In the genomic region with DNA sequence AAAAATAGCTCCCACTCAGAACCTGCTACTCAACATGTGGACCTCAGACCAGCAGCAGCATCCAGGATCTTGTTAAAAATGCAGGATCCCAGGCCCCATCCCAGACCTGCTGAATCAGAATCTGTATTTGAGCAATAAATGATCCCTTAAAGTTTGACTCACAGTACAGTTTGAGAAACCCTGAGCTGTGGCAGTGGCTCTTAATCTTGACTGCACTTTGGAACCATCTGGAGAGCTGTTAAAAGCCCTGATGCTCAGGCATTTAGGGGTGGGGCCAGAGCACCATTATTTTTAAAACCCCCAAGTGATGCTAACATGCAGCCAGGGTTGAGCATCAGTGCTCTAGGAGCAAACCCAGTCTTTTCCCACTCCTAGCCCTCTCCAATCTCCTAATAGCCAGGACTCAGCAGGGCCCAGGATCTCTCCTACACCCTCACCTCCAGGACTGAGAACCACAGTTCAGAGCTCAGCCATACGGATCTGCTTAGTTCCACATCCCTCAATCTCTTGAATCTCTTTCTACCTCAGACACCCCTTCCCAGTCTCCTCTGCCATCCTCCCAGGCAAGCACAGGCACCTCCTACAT, we compare ENCODE assay signal across 23 cellular contexts. TPM values are rescaled to one million over a fixed set of nuclear protein-coding genes. Genes with fewer than 3 reads are reported as not detected.
DNase-seq lines count a peak whose midpoint lies in the region; ATAC-seq, FAIRE-seq and TF ChIP-seq lines count a peak whose summit lies in the region.
"Had no signal": no experiment of that assay in that cellular context is flagged by ENCODE, and none has a peak within 500 bp of the region (broad histone marks: within the 10 kb centered on the region; RNA-seq: fewer than 3 reads in every experiment).

No MANE protein-coding gene starts in this region.

- no peak overlapping the region for H3K4me3 Mint-ChIP-seq in activated CD8-positive, alpha-beta memory T cell treated with anti-CD3 and anti-CD28 coated beads, Interleukin-2, amount 10 ng/mL, durations not matched to agents 7 days and 5 days
- H3K4me3 Mint-ChIP-seq in activated T-helper 1 cell treated with anti-CD3 and anti-CD28 coated beads, Interleukin-12 subunit alpha, Interleukin-12 subunit beta, Interleukin-2, Interleukin-4 antibody, amounts not matched to agents 30 ng/mL and 10 ng/mL and 1 ng/mL, durations not matched to agents 14 hours and 24 hours and 36 hours, result no peak overlapping the region
- H3K4me3 Mint-ChIP-seq in natural killer cell, result peak overlapping the region; percentile 13
- H3K4me3 Mint-ChIP-seq: GM23338 had no signal

- H3K4me1 ChIP-seq in SJCRH30, result no peaks in the 10 kb centered on the region

- H3K4me3 ChIP-seq in SJCRH30, result no peak overlapping the region
- H3K4me3 ChIP-seq: esophagus squamous epithelium, GM23338, mucosa of descending colon, SK-N-MC, thoracic aorta had no signal

- H3K9me3 ChIP-seq in SJCRH30 (replicated peaks), result no peaks in the 10 kb centered on the region
- H3K9me3 ChIP-seq: esophagus squamous epithelium, mucosa of descending colon, thoracic aorta had no signal

- intact Hi-C loops in activated T-helper 1 cell treated with anti-CD3 and anti-CD28 coated beads, Interleukin-12 subunit alpha, Interleukin-12 subunit beta, Interleukin-2, Interleukin-4 antibody, amounts not matched to agents 30 ng/mL and 10 ng/mL and 1 ng/mL, durations not matched to agents 14 hours and 24 hours and 36 hours (cut with micrococcal nuclease), result no loop called here
- intact Hi-C loops in natural killer cell (cut with micrococcal nuclease), result no loop called here

- no peaks in the 10 kb centered on the region for H3K27me3 Mint-ChIP-seq in activated CD8-positive, alpha-beta memory T cell treated with anti-CD3 and anti-CD28 coated beads, Interleukin-2, amount 10 ng/mL, durations not matched to agents 7 days and 5 days
- H3K27me3 Mint-ChIP-seq in activated T-helper 1 cell treated with anti-CD3 and anti-CD28 coated beads, Interleukin-12 subunit alpha, Interleukin-12 subunit beta, Interleukin-2, Interleukin-4 antibody, amounts not matched to agents 30 ng/mL and 10 ng/mL and 1 ng/mL, durations not matched to agents 14 hours and 24 hours and 36 hours (ENCODE audit: insufficient read depth), result no peaks in the 10 kb centered on the region
- no peaks in the 10 kb centered on the region for H3K27me3 Mint-ChIP-seq in natural killer cell (ENCODE audit: low read depth in 2 of 2)

- no peak for TF ChIP-seq CTCF in natural killer cell (IDR thresholded peaks at IDR 0.05)

- H3K36me3 ChIP-seq in SJCRH30, result peaks cover 4% of the 10 kb centered on the region; the same call in 1 of the 2 replicates
- H3K36me3 ChIP-seq: esophagus squamous epithelium, thoracic aorta had no signal

- H3K36me3 Mint-ChIP-seq in activated CD8-positive, alpha-beta memory T cell treated with anti-CD3 and anti-CD28 coated beads, Interleukin-2, amount 10 ng/mL, durations not matched to agents 7 days and 5 days, result peaks cover 71% of the 10 kb centered on the region
- H3K36me3 Mint-ChIP-seq in activated T-helper 1 cell treated with anti-CD3 and anti-CD28 coated beads, Interleukin-12 subunit alpha, Interleukin-12 subunit beta, Interleukin-2, Interleukin-4 antibody, amounts not matched to agents 30 ng/mL and 10 ng/mL and 1 ng/mL, durations not matched to agents 14 hours and 24 hours and 36 hours (ENCODE audit: low read depth), result peaks cover 59% of the 10 kb centered on the region
- H3K36me3 Mint-ChIP-seq in natural killer cell, result peaks cover 10% of the 10 kb centered on the region

- FAIRE-seq in GM12892 (lab: Jason Lieb, UNC), result no peak
- FAIRE-seq: astrocyte, HTR-8/SVneo had no signal

- no peak overlapping the region for H3K27ac ChIP-seq in SJCRH30
- H3K27ac ChIP-seq: esophagus squamous epithelium, SK-N-MC, thoracic aorta had no signal

- peak overlapping the region; percentile 33 for H3K27ac Mint-ChIP-seq in activated CD8-positive, alpha-beta memory T cell treated with anti-CD3 and anti-CD28 coated beads, Interleukin-2, amount 10 ng/mL, durations not matched to agents 7 days and 5 days
- H3K27ac Mint-ChIP-seq in activated T-helper 1 cell treated with anti-CD3 and anti-CD28 coated beads, Interleukin-12 subunit alpha, Interleukin-12 subunit beta, Interleukin-2, Interleukin-4 antibody, amounts not matched to agents 30 ng/mL and 10 ng/mL and 1 ng/mL, durations not matched to agents 14 hours and 24 hours and 36 hours, result peak overlapping the region; percentile 11
- H3K27ac Mint-ChIP-seq in natural killer cell, result peak overlapping the region; percentile 51 to 67
- H3K27ac Mint-ChIP-seq: GM23338 had no signal

- no peaks in the 10 kb centered on the region for H3K27me3 ChIP-seq in SJCRH30
- H3K27me3 ChIP-seq: esophagus squamous epithelium had no signal

- no peaks in the 10 kb centered on the region for H3K9me3 Mint-ChIP-seq in activated CD8-positive, alpha-beta memory T cell treated with anti-CD3 and anti-CD28 coated beads, Interleukin-2, amount 10 ng/mL, durations not matched to agents 7 days and 5 days (ENCODE audit: low read depth)
- H3K9me3 Mint-ChIP-seq in activated T-helper 1 cell treated with anti-CD3 and anti-CD28 coated beads, Interleukin-12 subunit alpha, Interleukin-12 subunit beta, Interleukin-2, Interleukin-4 antibody, amounts not matched to agents 30 ng/mL and 10 ng/mL and 1 ng/mL, durations not matched to agents 14 hours and 24 hours and 36 hours, result no peaks in the 10 kb centered on the region
- H3K9me3 Mint-ChIP-seq in natural killer cell, result no peaks in the 10 kb centered on the region
- H3K9me3 Mint-ChIP-seq: GM23338 had no signal

- no peak for DNase-seq in activated CD8-positive, alpha-beta memory T cell treated with anti-CD3 and anti-CD28 coated beads, Interleukin-2, amount 10 ng/mL, durations not matched to agents 7 days and 5 days
- no peak for DNase-seq in activated CD8-positive, alpha-beta memory T cell treated with anti-CD3 and anti-CD28 coated beads, Interleukin-2, amount 50 U/mL, for 48 hours
- no peak for DNase-seq in GM12892 (ENCODE audit: insufficient read length)
- DNase-seq in activated T-helper 1 cell treated with anti-CD3 and anti-CD28 coated beads, Interleukin-12 subunit alpha, Interleukin-12 subunit beta, Interleukin-2, Interleukin-4 antibody, amounts not matched to agents 30 ng/mL and 10 ng/mL and 1 ng/mL, durations not matched to agents 14 hours and 24 hours and 36 hours (ENCODE audit: low spot score), result no peak
- no peak for DNase-seq in natural killer cell
- no peak for DNase-seq in SJCRH30
- DNase-seq in NK-92 (lab: John Stamatoyannopoulos, UW; ENCODE audit: unreplicated experiment), result no peak
- DNase-seq: activated CD4-positive, CD25-positive, alpha-beta regulatory T cell treated with anti-CD3 and anti-CD28 coated beads, Interleukin-2, amount 50 U/mL, for 72 hours; activated gamma-delta T cell; effector CD8-positive, alpha-beta T cell; esophagus squamous epithelium; mucosa of descending colon; NCI-H2107; NCI-H69; retina; stimulated activated CD4-positive, alpha-beta T cell treated with anti-CD3 and anti-CD28 coated beads, Interleukin-12 subunit alpha, Interleukin-12 subunit beta, amount 100 ng/mL, for 4 hours had no signal

- CTCF ChIA-PET in activated CD8-positive, alpha-beta memory T cell treated with anti-CD3 and anti-CD28 coated beads, Interleukin-2, amount 10 ng/mL, durations not matched to agents 7 days and 5 days (lab: Charles Lee), result interaction anchor here (1.5 kb wide), 1 partner anchor 9 kb away, joined by 3 read pairs; no protein-coding TSS in a partner anchor

- no peak for ATAC-seq in activated CD8-positive, alpha-beta memory T cell treated with anti-CD3 and anti-CD28 coated beads, Interleukin-2, amount 10 ng/mL, durations not matched to agents 7 days and 5 days
- ATAC-seq in natural killer cell (no peak), GM18909 (IDR thresholded peaks at IDR 0.05; ENCODE audit: poor library complexity, unreplicated experiment) (no peak)
- ATAC-seq: GM23338, Panc1 had no signal

- H3K4me1 Mint-ChIP-seq in activated CD8-positive, alpha-beta memory T cell treated with anti-CD3 and anti-CD28 coated beads, Interleukin-2, amount 10 ng/mL, durations not matched to agents 7 days and 5 days, result peaks cover 65% of the 10 kb centered on the region
- peaks cover 82% of the 10 kb centered on the region for H3K4me1 Mint-ChIP-seq in activated T-helper 1 cell treated with anti-CD3 and anti-CD28 coated beads, Interleukin-12 subunit alpha, Interleukin-12 subunit beta, Interleukin-2, Interleukin-4 antibody, amounts not matched to agents 30 ng/mL and 10 ng/mL and 1 ng/mL, durations not matched to agents 14 hours and 24 hours and 36 hours (ENCODE audit: low read depth)
- peaks cover 76 to 87% of the 10 kb centered on the region in 2 donors for H3K4me1 Mint-ChIP-seq in natural killer cell

- peak; percentile 73 for TF ChIP-seq POLR2A in GM12892 (IDR thresholded peaks at IDR 0.05; ENCODE audit: low read depth, low read length)

RNA-seq across cellular contexts. Expression of a gene that starts 10.2 kb away (rescaled TPM):
- total RNA-seq in activated CD8-positive, alpha-beta memory T cell treated with anti-CD3 and anti-CD28 coated beads, Interleukin-2, amount 10 ng/mL, durations not matched to agents 7 days and 5 days, result 10 to 100 TPM; 78.0 to 96.7 TPM
- polyA plus RNA-seq in GM12892 (2012; ENCODE audit: missing spikeins), result 163 TPM
- total RNA-seq in activated T-helper 1 cell treated with anti-CD3 and anti-CD28 coated beads, Interleukin-12 subunit alpha, Interleukin-12 subunit beta, Interleukin-2, Interleukin-4 antibody, amounts not matched to agents 30 ng/mL and 10 ng/mL and 1 ng/mL, durations not matched to agents 14 hours and 24 hours and 36 hours, result 97.6 and 97.8 TPM in 2 replicates
- total RNA-seq in natural killer cell, result 100 to 1,000 TPM; 112 to 135 (median 115) TPM
- 17.0 and 20.1 TPM in 2 replicates for total RNA-seq in SJCRH30 (2014; rRNA removed; shearing (Covaris generic))
